Comparison of ENCODE assay signal across 11 cellular contexts in genomic region chr14:100680439-100681051, GRCh38. TPM values are rescaled to one million over a fixed set of nuclear protein-coding genes. Genes with fewer than 3 reads are reported as not detected.
DNase-seq lines count a peak whose midpoint lies in the region; ATAC-seq and TF ChIP-seq lines count a peak whose summit lies in the region.
"Had no signal": no experiment of that assay in that cellular context is flagged by ENCODE, and none has a peak within 500 bp of the region (broad histone marks: within the 10 kb centered on the region; RNA-seq: fewer than 3 reads in every experiment).

No MANE protein-coding gene starts in this region.

- no peaks in the 10 kb centered on the region for H3K36me3 ChIP-seq in breast epithelium
- H3K36me3 ChIP-seq in vagina, result no peaks in the 10 kb centered on the region
- H3K36me3 ChIP-seq: ascending aorta had no signal

- H3K27ac ChIP-seq in breast epithelium (peak overlapping the region; percentile 73 to 91), vagina (peak overlapping the region; percentile 93)
- H3K27ac ChIP-seq: 22Rv1, ascending aorta had no signal

- ATAC-seq in HG03460 (IDR thresholded peaks at IDR 0.05; ENCODE audit: unreplicated experiment), result no peak

- CTCF ChIA-PET in MCF 10A (lab: Yijun Ruan, JAX), result interaction anchor here (0.6 to 1.0 kb wide), 2 partner anchors 78 to 295 kb away, joined by 3 read pairs; no protein-coding TSS in a partner anchor

- H3K27me3 Mint-ChIP-seq in MCF 10A (ENCODE audit: insufficient read depth, unreplicated experiment) (no peaks in the 10 kb centered on the region), chondrocyte (ENCODE audit: low read depth) (no peaks in the 10 kb centered on the region), nephron (ENCODE audit: low read depth) (peaks cover 3% of the 10 kb centered on the region)

- BruUV-seq in MCF 10A (replicated peaks; lab: Mats Ljungman, UMichigan), result no TSS peak

- no peaks in the 10 kb centered on the region for H3K36me3 Mint-ChIP-seq in MCF 10A (ENCODE audit: insufficient read depth, unreplicated experiment)
- H3K36me3 Mint-ChIP-seq in chondrocyte (ENCODE audit: low read depth), result no peaks in the 10 kb centered on the region
- H3K36me3 Mint-ChIP-seq in nephron (ENCODE audit: low read depth), result no peaks in the 10 kb centered on the region

- no peaks in the 10 kb centered on the region for H3K27me3 ChIP-seq in breast epithelium
- no peaks in the 10 kb centered on the region for H3K27me3 ChIP-seq in vagina
- H3K27me3 ChIP-seq: ascending aorta had no signal

- H3K27ac Mint-ChIP-seq in MCF 10A (ENCODE audit: low read depth, unreplicated experiment) (no peak overlapping the region), chondrocyte (ENCODE audit: unreplicated experiment) (peak overlapping the region; percentile 54), nephron (peak overlapping the region; percentile 96 to 99 (median 99))

- POLR2A ChIA-PET in MCF 10A (lab: Yijun Ruan, JAX), result no interaction called here

- DNase-seq in breast epithelium (ENCODE audit: low spot score in 2 of 2) (no peak), MCF 10A (ENCODE audit: unreplicated experiment) (no peak), chondrocyte (ENCODE audit: low spot score) (no peak), vagina (ENCODE audit: extremely low spot score in 2 of 2) (no peak), NCI-H1436 (lab: John Stamatoyannopoulos, UW) (no peak), nucleus accumbens (lab: John Stamatoyannopoulos, UW) (no peak)
- DNase-seq: NCI-H524 treated with DMSO at 0.1 percent for 48 hours had no signal

- no peak overlapping the region for H3K4me3 Mint-ChIP-seq in MCF 10A (ENCODE audit: unreplicated experiment)
- H3K4me3 Mint-ChIP-seq in chondrocyte (ENCODE audit: unreplicated experiment), result no peak overlapping the region
- no peak overlapping the region for H3K4me3 Mint-ChIP-seq in nephron

- TF ChIP-seq POLR2A in breast epithelium (IDR thresholded peaks at IDR 0.05), result no peak
- no peak for TF ChIP-seq POLR2A in vagina (IDR thresholded peaks at IDR 0.05)

- H3K9me3 ChIP-seq in breast epithelium (no peaks in the 10 kb centered on the region), vagina (no peaks in the 10 kb centered on the region)
- H3K9me3 ChIP-seq: ascending aorta had no signal

- H3K4me1 Mint-ChIP-seq in MCF 10A (ENCODE audit: insufficient read depth, unreplicated experiment) (peaks cover 12% of the 10 kb centered on the region), chondrocyte (ENCODE audit: low read depth) (peaks cover 53% of the 10 kb centered on the region), nephron (peaks cover 77% of the 10 kb centered on the region)

- no peak for TF ChIP-seq CTCF in breast epithelium (IDR thresholded peaks at IDR 0.05)
- TF ChIP-seq CTCF in MCF 10A (IDR thresholded peaks at IDR 0.05; ENCODE audit: unreplicated experiment), result no peak
- TF ChIP-seq CTCF in chondrocyte (IDR thresholded peaks at IDR 0.05), result no peak
- TF ChIP-seq CTCF in nephron (IDR thresholded peaks at IDR 0.05; ENCODE audit: unreplicated experiment in 3 of 3), result no peak
- no peak for TF ChIP-seq CTCF in vagina (IDR thresholded peaks at IDR 0.05)

- H3K4me1 ChIP-seq in breast epithelium (peaks cover 0 to 10% of the 10 kb centered on the region in 2 donors), vagina (peaks cover 57% of the 10 kb centered on the region)
- H3K4me1 ChIP-seq: ascending aorta had no signal

- no peaks in the 10 kb centered on the region for H3K9me3 Mint-ChIP-seq in MCF 10A (ENCODE audit: unreplicated experiment)
- no peaks in the 10 kb centered on the region for H3K9me3 Mint-ChIP-seq in chondrocyte (ENCODE audit: low read depth)
- no peaks in the 10 kb centered on the region for H3K9me3 Mint-ChIP-seq in nephron

- H3K4me3 ChIP-seq in breast epithelium (no peak overlapping the region), vagina (no peak overlapping the region)
- H3K4me3 ChIP-seq: ascending aorta had no signal

- intact Hi-C loops in breast epithelium (cut with DNase I; ENCODE audit: low total_unique reads), result no loop called here
- intact Hi-C loops in MCF 10A (cut with micrococcal nuclease), result no loop called here
- intact Hi-C loops in vagina (cut with DNase I), result no loop called here

RNA-seq across cellular contexts. Expression of gene DLK1, which starts 46.1 kb away (rescaled TPM):
- total RNA-seq in breast epithelium (1 to 10 TPM in 2 of 3 donors, not detected in 1; 1.2 to 5.2 TPM), MCF 10A (2022) (not detected in 2 replicates), chondrocyte (0.33 to 0.45 TPM in 2 of 3 replicates, not detected in the other), vagina (8.6 TPM)
